ENCODE assay signal across 11 cellular contexts in genomic region chr10:119663866-119664698, GRCh38. TPM values are rescaled to one million over a fixed set of nuclear protein-coding genes. Genes with fewer than 3 reads are reported as not detected.
DNase-seq lines count a peak whose midpoint lies in the region; ATAC-seq and TF ChIP-seq lines count a peak whose summit lies in the region.
"Had no signal": no experiment of that assay in that cellular context is flagged by ENCODE, and none has a peak within 500 bp of the region (broad histone marks: within the 10 kb centered on the region; RNA-seq: fewer than 3 reads in every experiment).

No MANE protein-coding gene starts in this region.

- H3K9me3 Mint-ChIP-seq in MCF 10A (ENCODE audit: unreplicated experiment) (no peaks in the 10 kb centered on the region), activated B cell treated with CpG ODN at 0.5 μM for 24 hours (no peaks in the 10 kb centered on the region), Calu3 (ENCODE audit: low read depth, unreplicated experiment) (no peaks in the 10 kb centered on the region)

- H3K9me3 ChIP-seq in breast epithelium (no peaks in the 10 kb centered on the region), subcutaneous abdominal adipose tissue (ENCODE audit: control insufficient read depth in 5 of 5, low read length in 5 of 5) (no peaks in the 10 kb centered on the region), MG63 (no peaks in the 10 kb centered on the region)

- H3K27me3 Mint-ChIP-seq in MCF 10A (ENCODE audit: insufficient read depth, unreplicated experiment) (no peaks in the 10 kb centered on the region), activated B cell treated with CpG ODN at 0.5 μM for 24 hours (no peaks in the 10 kb centered on the region), Calu3 (ENCODE audit: unreplicated experiment) (no peaks in the 10 kb centered on the region)

- H3K27ac ChIP-seq in breast epithelium (peak overlapping the region in 1 of 2 donors; percentile 36), subcutaneous abdominal adipose tissue (ENCODE audit: low read depth, low read length) (peak overlapping the region; percentile 74)
- H3K27ac ChIP-seq: C4-2B had no signal

- H3K4me1 Mint-ChIP-seq in MCF 10A (ENCODE audit: insufficient read depth, unreplicated experiment) (peaks cover 63% of the 10 kb centered on the region), activated B cell treated with CpG ODN at 0.5 μM for 24 hours (peaks cover 7% of the 10 kb centered on the region), Calu3 (ENCODE audit: low read depth, unreplicated experiment) (peaks cover 33% of the 10 kb centered on the region)

- no peak for TF ChIP-seq POLR2A in breast epithelium (IDR thresholded peaks at IDR 0.05)

- H3K36me3 Mint-ChIP-seq in MCF 10A (ENCODE audit: insufficient read depth, unreplicated experiment) (peaks cover 19% of the 10 kb centered on the region), activated B cell treated with CpG ODN at 0.5 μM for 24 hours (ENCODE audit: low read depth) (no peaks in the 10 kb centered on the region), Calu3 (ENCODE audit: insufficient read depth, unreplicated experiment) (no peaks in the 10 kb centered on the region)

- POLR2A ChIA-PET in MCF 10A (lab: Yijun Ruan, JAX) (interaction anchor here (0.7 to 17.3 kb wide), 4 partner anchors 10 to 73 kb away, joined by 6 to 752 read pairs (median 7); partner anchors contain the start of gene BAG3), activated B cell treated with CpG ODN at 0.5 μM for 24 hours (lab: Charles Lee) (interaction anchor here (1.3 kb wide), 1 partner anchor 13 kb away, joined by 3 read pairs; the partner anchor contains the start of gene BAG3)

- H3K27ac Mint-ChIP-seq in MCF 10A (ENCODE audit: low read depth, unreplicated experiment) (peak overlapping the region; percentile 57), activated B cell treated with CpG ODN at 0.5 μM for 24 hours (no peak overlapping the region), Calu3 (ENCODE audit: unreplicated experiment) (no peak overlapping the region)

- H3K27me3 ChIP-seq in breast epithelium (no peaks in the 10 kb centered on the region), subcutaneous abdominal adipose tissue (ENCODE audit: control insufficient read depth in 5 of 5, insufficient read depth in 4 of 5, low read length in 5 of 5) (no peaks in the 10 kb centered on the region), MG63 (no peaks in the 10 kb centered on the region)

- intact Hi-C loops in MCF 10A (cut with micrococcal nuclease) (no loop called here), breast epithelium (cut with DNase I; ENCODE audit: low total_unique reads) (no loop called here), activated B cell treated with CpG ODN at 0.5 μM for 24 hours (cut with micrococcal nuclease) (no loop called here), Calu3 (cut with micrococcal nuclease; ENCODE audit: unreplicated experiment) (no loop called here)

- BruUV-seq in MCF 10A (replicated peaks; lab: Mats Ljungman, UMichigan): no TSS peak
- BruUV-seq in Calu3 (replicated peaks; lab: Mats Ljungman, UMichigan): no TSS peak

- H3K4me1 ChIP-seq in breast epithelium (peaks cover 3 to 20% of the 10 kb centered on the region in 2 donors), subcutaneous abdominal adipose tissue (ENCODE audit: control insufficient read depth in 5 of 5, insufficient read depth in 5 of 5, low read length in 5 of 5) (peaks cover 20 to 88% (median 76%) of the 10 kb centered on the region in 5 donors)

- peak; percentile 18 for ATAC-seq in activated B cell treated with CpG ODN at 0.5 μM for 24 hours (ENCODE audit: low read depth)
- no peak for ATAC-seq in HG02623 (IDR thresholded peaks at IDR 0.05; ENCODE audit: unreplicated experiment)

- H3K36me3 ChIP-seq in breast epithelium: no peaks in the 10 kb centered on the region
- peaks cover 0 to 12% (median 3%) of the 10 kb centered on the region in 5 donors for H3K36me3 ChIP-seq in subcutaneous abdominal adipose tissue (ENCODE audit: control insufficient read depth in 5 of 5, insufficient read depth in 5 of 5, low read length in 5 of 5)
- peaks cover 62% of the 10 kb centered on the region for H3K36me3 ChIP-seq in MG63

- TF ChIP-seq CTCF in MCF 10A (IDR thresholded peaks at IDR 0.05; ENCODE audit: unreplicated experiment): no peak
- no peak for TF ChIP-seq CTCF in breast epithelium (IDR thresholded peaks at IDR 0.05)
- TF ChIP-seq CTCF in activated B cell treated with CpG ODN at 0.5 μM for 24 hours (IDR thresholded peaks at IDR 0.05): no peak
- no peak for TF ChIP-seq CTCF in Calu3 (IDR thresholded peaks at IDR 0.05; ENCODE audit: unreplicated experiment)

- H3K4me3 ChIP-seq in breast epithelium: no peak overlapping the region
- peak overlapping the region in 2 of 5 donors; percentile 11 to 41 for H3K4me3 ChIP-seq in subcutaneous abdominal adipose tissue (ENCODE audit: low read depth in 1 of 5, low read length in 5 of 5)
- H3K4me3 ChIP-seq in MG63: no peak overlapping the region

- H3K9ac ChIP-seq in subcutaneous abdominal adipose tissue (ENCODE audit: low read length in 5 of 5): peak overlapping the region in 3 of 5 donors; percentile 39 to 60 (median 43)

- CTCF ChIA-PET in MCF 10A (lab: Yijun Ruan, JAX) (interaction anchor here (0.6 to 1.6 kb wide), 7 partner anchors 9 to 56 kb away, joined by 3 to 6 read pairs (median 4); no protein-coding TSS in a partner anchor), activated B cell treated with CpG ODN at 0.5 μM for 24 hours (lab: Charles Lee) (interaction anchor here (1.5 kb wide), 1 partner anchor 23 kb away, joined by 7 read pairs; no protein-coding TSS in a partner anchor), Calu3 (lab: Charles Lee) (no interaction called here)

- DNase-seq in MCF 10A (ENCODE audit: unreplicated experiment): no peak
- DNase-seq in breast epithelium (ENCODE audit: low spot score in 2 of 2): no peak
- no peak for DNase-seq in activated B cell treated with CpG ODN at 0.5 μM for 24 hours
- DNase-seq in fibroblast of gingiva (ENCODE audit: low read depth): peak; percentile 45
- no peak for DNase-seq in Calu3
- DNase-seq in MG63: no peak
- DNase-seq: amniotic stem cell, NCI-H1105 had no signal

- H3K4me3 Mint-ChIP-seq in MCF 10A (ENCODE audit: unreplicated experiment) (no peak overlapping the region), activated B cell treated with CpG ODN at 0.5 μM for 24 hours (no peak overlapping the region), Calu3 (ENCODE audit: low read depth, unreplicated experiment) (no peak overlapping the region)

RNA-seq across cellular contexts. Expression of gene BAG3, which starts 12.9 kb away (rescaled TPM):
- total RNA-seq in MCF 10A (2022) (53.7 and 55.2 TPM in 2 replicates), breast epithelium (10 to 100 TPM; 17.1 to 29.9 (median 23.9) TPM), activated B cell treated with CpG ODN at 0.5 μM for 24 hours (4.3 and 4.7 TPM in 2 replicates), Calu3 (2022) (29.6 and 35.2 TPM in 2 replicates)
- total RNA-seq in MG63 (2014; rRNA removed; shearing (Covaris generic); ENCODE audit: low replicate concordance): 26.9 and 31.9 TPM in 2 replicates
